In the genomic region with DNA sequence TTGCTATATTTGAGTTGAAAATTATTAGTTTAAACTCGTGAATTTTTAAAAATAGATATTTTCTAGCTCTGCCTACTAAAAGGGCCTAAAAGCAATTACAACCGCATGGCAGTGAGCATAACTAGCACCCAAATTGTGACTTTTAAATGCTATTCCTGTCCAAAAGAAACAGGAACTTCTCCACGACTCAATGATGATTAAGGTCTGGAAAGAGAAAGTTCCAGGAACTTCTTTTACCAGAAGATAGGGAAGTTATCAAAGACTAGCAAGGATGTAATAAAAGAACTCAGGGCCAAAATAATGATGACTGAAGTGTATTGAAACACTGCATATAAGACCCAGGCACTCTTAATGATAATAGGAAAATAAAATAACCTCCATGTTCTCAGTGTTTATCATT, we compare ENCODE assay signal across 28 cellular contexts.
"Had no signal": no experiment of that assay in that cellular context is flagged by ENCODE, and none has a peak within 500 bp of the region (broad histone marks: within the 10 kb centered on the region; RNA-seq: fewer than 3 reads in every experiment).

No MANE protein-coding gene starts in this region.

- DNase-seq: islet precursor cell; left colon; left lung; mesendoderm; naive B cell; natural killer cell; nephron progenitor cell; occipital lobe; psoas muscle; stimulated activated CD4-positive, alpha-beta T cell treated with anti-CD3 and anti-CD28 coated beads, Interleukin-12 subunit alpha, Interleukin-12 subunit beta, amount 100 ng/mL, for 4 hours; stimulated activated CD4-positive, alpha-beta T cell treated with anti-CD3 and anti-CD28 coated beads, Interleukin-15, amount 100 ng/mL, for 24 hours; stimulated activated CD4-positive, alpha-beta T cell treated with anti-CD3 and anti-CD28 coated beads, Interleukin-2, amount 100 ng/mL, for 24 hours; stimulated activated CD4-positive, alpha-beta T cell treated with anti-CD3 and anti-CD28 coated beads, Interleukin-4, amount 100 ng/mL, for 1 hour; stimulated activated naive B cell treated with anti-CD40 and anti-IgM and Interleukin-4, amounts not matched to agents 10 μg/mL and 1 μg/mL and 100 μg/mL, for 72 hours; stimulated activated naive CD8-positive, alpha-beta T cell treated with anti-CD3 and anti-CD28 coated beads, Interleukin-15, Interleukin-2, amounts not matched to agents 100 U/mL and 50 U/mL, for 24 hours; stomach; testis; thyroid gland; transverse colon; upper lobe of left lung had no signal

- H3K27me3 ChIP-seq: hepatocyte, left lung, neural progenitor cell, stomach, testis, thyroid gland, transverse colon, upper lobe of left lung, vagina had no signal

- H3K4me3 ChIP-seq: hepatocyte, left lung, lung, neural progenitor cell, psoas muscle, skin epidermis, stomach, testis, thyroid gland, transverse colon, upper lobe of left lung, vagina had no signal

- H3K9me3 ChIP-seq: left lung, neutrophil, psoas muscle, stomach, testis, thyroid gland, transverse colon, upper lobe of left lung, vagina had no signal

- H3K27ac ChIP-seq: hepatocyte, left lung, neural progenitor cell, neutrophil, parathyroid adenoma, psoas muscle, skin epidermis, stomach, testis, thyroid gland, transverse colon, upper lobe of left lung, vagina had no signal

- ATAC-seq: left colon; left lung; natural killer cell; psoas muscle; sciatic nerve; stimulated activated naive B cell treated with anti-CD40 and anti-IgM and Interleukin-4, amounts not matched to agents 10 μg/mL and 1 μg/mL and 100 μg/mL, for 72 hours; stimulated activated naive CD8-positive, alpha-beta T cell treated with anti-CD3 and anti-CD28 coated beads, Interleukin-15, Interleukin-2, amounts not matched to agents 100 U/mL and 50 U/mL, for 24 hours had no signal

- H3K4me1 ChIP-seq: left lung, neural progenitor cell, parathyroid adenoma, psoas muscle, stomach, testis, thyroid gland, transverse colon, upper lobe of left lung, vagina had no signal
